In the genomic region with DNA sequence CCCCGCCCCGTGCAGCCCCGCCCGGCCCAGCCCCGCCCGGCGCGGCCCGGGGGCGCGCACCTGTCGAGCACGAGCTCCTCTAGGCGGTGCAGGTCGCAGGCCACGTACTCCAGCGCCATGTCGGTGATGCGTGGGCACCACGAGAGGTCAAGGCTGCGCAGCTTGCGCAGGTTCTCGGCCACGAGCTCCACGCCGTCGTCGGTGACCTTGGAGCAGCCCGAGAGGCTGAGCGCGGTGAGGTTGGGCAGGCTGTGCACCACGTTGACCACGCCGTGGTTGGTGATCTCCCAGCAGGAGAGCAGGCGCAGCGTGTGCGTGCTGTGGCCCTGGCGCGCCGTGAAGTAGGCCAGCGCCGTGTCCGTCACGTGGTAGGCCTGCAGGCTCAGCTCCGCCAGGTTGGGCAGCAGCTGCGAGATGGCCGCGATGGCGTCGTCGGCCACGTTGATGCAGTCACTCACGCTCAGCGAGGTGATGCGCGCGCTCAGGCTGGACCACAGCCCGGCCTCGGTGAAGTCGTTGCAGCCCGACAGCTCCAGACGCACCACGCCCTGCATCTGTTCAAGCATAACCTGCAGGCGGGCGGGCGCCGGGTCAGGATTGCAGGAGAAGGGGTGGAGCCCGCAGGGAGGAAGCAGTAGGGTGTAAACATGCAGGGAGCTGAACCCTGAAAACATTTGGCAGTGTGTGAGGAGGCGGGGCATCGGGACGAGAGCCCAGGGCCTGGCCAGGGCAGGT, we compare ENCODE assay signal across 8 cellular contexts. TPM values are rescaled to one million over a fixed set of nuclear protein-coding genes. Genes with fewer than 3 reads are reported as not detected.
A peak's percentile ranks its signal among the peaks of the same experiment; 100 is the strongest.
DNase-seq lines count a peak whose midpoint lies in the region; ATAC-seq, FAIRE-seq and TF ChIP-seq lines count a peak whose summit lies in the region.

No MANE protein-coding gene starts in this region.

- peak overlapping the region; percentile 3 for H2BK120ac ChIP-seq in neuronal stem cell (ENCODE audit: low read depth, low read length)

- H3K36me3 Mint-ChIP-seq in T-helper 1 cell treated with Interleukin-12 subunit alpha and Interleukin-12 subunit beta and Interleukin-4 antibody, amounts not matched to agents 30 μg/mL and 1 μg/mL, for 36 hours (ENCODE audit: low read depth): peaks cover 1% of the 10 kb centered on the region

- peaks cover 10% of the 10 kb centered on the region for H3K4me1 Mint-ChIP-seq in T-helper 1 cell treated with Interleukin-12 subunit alpha and Interleukin-12 subunit beta and Interleukin-4 antibody, amounts not matched to agents 30 μg/mL and 1 μg/mL, for 36 hours (ENCODE audit: low read depth)

- no peak overlapping the region for H2BK12ac ChIP-seq in neuronal stem cell (ENCODE audit: low read length)

- peak overlapping the region; percentile 93 for H3K23ac ChIP-seq in neuronal stem cell (ENCODE audit: low read depth, low read length, poor library complexity)

- H3K9me3 Mint-ChIP-seq in T-helper 1 cell treated with Interleukin-12 subunit alpha and Interleukin-12 subunit beta and Interleukin-4 antibody, amounts not matched to agents 30 μg/mL and 1 μg/mL, for 36 hours: peaks cover 4% of the 10 kb centered on the region

- intact Hi-C loops in breast epithelium (cut with DNase I; ENCODE audit: low total_unique reads): no loop called here

- H3K27ac Mint-ChIP-seq in T-helper 1 cell treated with Interleukin-12 subunit alpha and Interleukin-12 subunit beta and Interleukin-4 antibody, amounts not matched to agents 30 μg/mL and 1 μg/mL, for 36 hours: peak overlapping the region; percentile 68

- FAIRE-seq in HTR-8/SVneo (lab: Jason Lieb, UNC) (peak; percentile 13), D721Med (lab: Jason Lieb, UNC) (no peak)

- peaks cover 24% of the 10 kb centered on the region for H3K27me3 Mint-ChIP-seq in T-helper 1 cell treated with Interleukin-12 subunit alpha and Interleukin-12 subunit beta and Interleukin-4 antibody, amounts not matched to agents 30 μg/mL and 1 μg/mL, for 36 hours (ENCODE audit: low read depth)

- H3K9me3 ChIP-seq in BLaER1 (no peaks in the 10 kb centered on the region), breast epithelium (no peaks in the 10 kb centered on the region), neuronal stem cell (replicated peaks in 1 of 2; ENCODE audit: control insufficient read depth in 2 of 2, insufficient read depth in 1 of 2, low read depth in 1 of 2, low read length in 2 of 2) (peaks cover 0 to 6% of the 10 kb centered on the region in 2 donors)

- H2BK5ac ChIP-seq in neuronal stem cell (ENCODE audit: low read length): peak overlapping the region; percentile 39

- ATAC-seq in HG03571 (IDR thresholded peaks at IDR 0.05; ENCODE audit: unreplicated experiment): no peak

- no peak overlapping the region for H4K91ac ChIP-seq in neuronal stem cell (ENCODE audit: low read depth, low read length, poor library complexity)

- H2AK5ac ChIP-seq in neuronal stem cell (ENCODE audit: low read depth, low read length): peak overlapping the region; percentile 94

- H3K36me3 ChIP-seq in BLaER1 (no peaks in the 10 kb centered on the region), breast epithelium (no peaks in the 10 kb centered on the region), neuronal stem cell (replicated peaks in 1 of 2; ENCODE audit: control insufficient read depth in 2 of 2, insufficient read depth in 2 of 2, low read length in 2 of 2) (no peaks in the 10 kb centered on the region)

- peak overlapping the region; percentile 52 for H3K18ac ChIP-seq in neuronal stem cell (ENCODE audit: low read length)

- H2BK15ac ChIP-seq in neuronal stem cell (ENCODE audit: low read length): peak overlapping the region; percentile 38

- peaks cover 3% of the 10 kb centered on the region for H3K79me1 ChIP-seq in neuronal stem cell (ENCODE audit: low read depth, low read length)

- H3K27ac ChIP-seq in BLaER1 (no peak overlapping the region), breast epithelium (peak overlapping the region in 1 of 2 donors; percentile 38), neuronal stem cell (replicated peaks; ENCODE audit: low read length) (no peak overlapping the region)

- TF ChIP-seq POLR2A in breast epithelium (IDR thresholded peaks at IDR 0.05): no peak

- DNase-seq in HTR-8/SVneo (ENCODE audit: insufficient read length, low spot score) (no peak), breast epithelium (ENCODE audit: low spot score in 2 of 2) (peak; percentile 49 to 74), neuronal stem cell (ENCODE audit: low spot score) (no peak), D341Med (ENCODE audit: low spot score) (no peak), D721Med (ENCODE audit: insufficient read length, low spot score) (no peak)

- no peak overlapping the region for H2AFZ ChIP-seq in neuronal stem cell (ENCODE audit: low read length)

- WGBS in neuronal stem cell (ENCODE audit: extremely low coverage in 2 of 2, insufficient read length in 2 of 2, insufficient replicate concordance in 1 of 2), 2 donors: no CpG with 5 or more reads among the region's 71 CpGs

- peak overlapping the region; percentile 75 for H3K4me3 Mint-ChIP-seq in T-helper 1 cell treated with Interleukin-12 subunit alpha and Interleukin-12 subunit beta and Interleukin-4 antibody, amounts not matched to agents 30 μg/mL and 1 μg/mL, for 36 hours

- no peak overlapping the region for H3K4ac ChIP-seq in neuronal stem cell (ENCODE audit: low read length)

- TF ChIP-seq CTCF in breast epithelium (IDR thresholded peaks at IDR 0.05) (no peak), D721Med (IDR thresholded peaks at IDR 0.05; ENCODE audit: insufficient read depth, missing control alignments) (no peak)

- H4K8ac ChIP-seq in neuronal stem cell (ENCODE audit: low read depth, low read length): no peak overlapping the region

- H3K4me2 ChIP-seq in BLaER1: peak overlapping the region; percentile 98
- no peak overlapping the region for H3K4me2 ChIP-seq in neuronal stem cell (ENCODE audit: insufficient read depth, low read length, poor library complexity, severe bottlenecking)

- H3K4me3 ChIP-seq in BLaER1 (peak overlapping the region; percentile 64), breast epithelium (peak overlapping the region in 2 of 3 donors; percentile 51 to 68), neuronal stem cell (ENCODE audit: low read length in 2 of 2) (peak overlapping the region in 1 of 2 donors; percentile 53)

- peak overlapping the region; percentile 100 for H3K14ac ChIP-seq in neuronal stem cell (ENCODE audit: low read length)

- peaks cover 96% of the 10 kb centered on the region for H3K27me3 ChIP-seq in BLaER1
- H3K27me3 ChIP-seq in breast epithelium: peaks cover 15 to 56% of the 10 kb centered on the region in 2 donors
- H3K27me3 ChIP-seq in neuronal stem cell (ENCODE audit: control insufficient read depth in 3 of 3, insufficient read depth in 3 of 3, low read depth in 1 of 3, low read length in 3 of 3): peaks cover 14 to 78% (median 28%) of the 10 kb centered on the region in 3 experiments

- H3K9ac ChIP-seq in BLaER1: peak overlapping the region; percentile 35; the same call in 1 of the 2 replicates
- H3K9ac ChIP-seq in neuronal stem cell (ENCODE audit: low read depth, low read length, poor library complexity): peak overlapping the region; percentile 77

- H3K4me1 ChIP-seq in BLaER1 (peaks cover 32% of the 10 kb centered on the region), breast epithelium (peaks cover 14 to 19% of the 10 kb centered on the region in 2 donors), neuronal stem cell (ENCODE audit: control insufficient read depth in 2 of 2, insufficient read depth in 1 of 2, low read depth in 1 of 2, low read length in 2 of 2) (peaks cover 0 to 7% of the 10 kb centered on the region in 2 donors)

- H4K20me1 ChIP-seq in BLaER1: peaks cover 50% of the 10 kb centered on the region

RNA-seq across cellular contexts. Expression of a gene that starts 5.3 kb away (rescaled TPM):
- total RNA-seq in breast epithelium: 1 to 10 TPM; 7.2 to 9.2 (median 8.8) TPM
- 8.4 TPM for polyA plus RNA-seq in neuronal stem cell (2013, experiment 1 of 2)
- 8.3 TPM for polyA plus RNA-seq in neuronal stem cell (2013, experiment 2 of 2)

RNA-seq across cellular contexts. Expression of a gene that starts 10.1 kb away (rescaled TPM):
- 1 to 10 TPM in 2 of 3 donors, not detected in 1; 2.6 to 4.2 TPM for total RNA-seq in breast epithelium
- 2.7 TPM for polyA plus RNA-seq in neuronal stem cell (2013, experiment 1 of 2)
- polyA plus RNA-seq in neuronal stem cell (2013, experiment 2 of 2): 2.7 TPM

RNA-seq across cellular contexts. Expression of a gene that starts 11.4 kb away (rescaled TPM):
- 10 to 100 TPM; 67.2 to 83.4 (median 67.5) TPM for total RNA-seq in breast epithelium
- 34.8 TPM for polyA plus RNA-seq in neuronal stem cell (2013, experiment 1 of 2)
- polyA plus RNA-seq in neuronal stem cell (2013, experiment 2 of 2): 33.9 TPM

RNA-seq across cellular contexts. Expression of a gene that starts 15.3 kb away (rescaled TPM):
- 100 to 1,000 TPM; 127 to 184 (median 175) TPM for total RNA-seq in breast epithelium
- 68.3 TPM for polyA plus RNA-seq in neuronal stem cell (2013, experiment 1 of 2)
- polyA plus RNA-seq in neuronal stem cell (2013, experiment 2 of 2): 66.0 TPM

RNA-seq across cellular contexts. Expression of a gene that starts 19.4 kb away (rescaled TPM):
- total RNA-seq in breast epithelium: 10 to 100 TPM; 23.6 to 30.2 (median 24.3) TPM
- polyA plus RNA-seq in neuronal stem cell (2013, experiment 1 of 2): 105 TPM
- polyA plus RNA-seq in neuronal stem cell (2013, experiment 2 of 2): 98.3 TPM

Comparison
In these comparisons a context has a peak if more than half of its experiments do, and no peak if none do; other contexts are left out.
1. DNase-seq: peak in breast epithelium (2 of 2); none in HTR-8/SVneo (single experiment), neuronal stem cell (single experiment), D341Med (single experiment) and D721Med (single experiment).